13 cellular contexts compared by ENCODE assay signal in genomic region chr2:239443666-239444567, GRCh38. TPM values are rescaled to one million over a fixed set of nuclear protein-coding genes. Genes with fewer than 3 reads are reported as not detected.
DNase-seq lines count a peak whose midpoint lies in the region; ATAC-seq and TF ChIP-seq lines count a peak whose summit lies in the region.
"Had no signal": no experiment of that assay in that cellular context is flagged by ENCODE, and none has a peak within 500 bp of the region (broad histone marks: within the 10 kb centered on the region; RNA-seq: fewer than 3 reads in every experiment).

No MANE protein-coding gene starts in this region.

- no peak for DNase-seq in HCT116 (ENCODE audit: low read depth, low spot score)
- DNase-seq in amniotic epithelial cell (ENCODE audit: low read depth): peak; percentile 55
- DNase-seq in iris pigment epithelial cell (ENCODE audit: low read depth): peak; percentile 11
- DNase-seq in superior temporal gyrus (ENCODE audit: extremely low spot score): peak; percentile 73
- no peak for DNase-seq in mesendoderm
- no peak for DNase-seq in NCI-H2171 treated with DMSO at 0.1 percent for 48 hours (lab: John Stamatoyannopoulos, UW)
- DNase-seq in cerebellar cortex (ENCODE audit: low spot score): no peak
- DNase-seq: activated effector memory CD4-positive, alpha-beta T cell treated with anti-CD3 and anti-CD28 coated beads, Interleukin-2, amount 50 U/mL, for 16 hours; DMS79 treated with DMSO at 0.1 percent for 48 hours; MM.1S; NCI-H510A; SJCRH30; stimulated activated naive CD8-positive, alpha-beta T cell treated with anti-CD3 and anti-CD28 coated beads, Interleukin-15, amount 100 ng/mL, for 72 hours had no signal

- RAD21 ChIA-PET in HCT116 (lab: Charles Lee; ENCODE audit: low non-redundant PET in 1 of 2, low total read pairs in 2 of 2, uncharacterized antibody in 2 of 2, unreplicated experiment in 2 of 2): no interaction called here

- no peaks in the 10 kb centered on the region for H4K20me1 ChIP-seq in HCT116 (ENCODE audit: insufficient read depth)

- TF ChIP-seq RAD21 in HCT116 (IDR thresholded peaks at IDR 0.05; ENCODE audit: low read depth): no peak

- H3K79me2 ChIP-seq in HCT116 (ENCODE audit: insufficient read depth, low read length) (no peaks in the 10 kb centered on the region), mesendoderm (ENCODE audit: control insufficient read depth, insufficient read depth, low read length) (no peaks in the 10 kb centered on the region)

- H2BK5ac ChIP-seq in mesendoderm (ENCODE audit: low read length): no peak overlapping the region

- H3K18ac ChIP-seq in mesendoderm (ENCODE audit: low read length): no peak overlapping the region

- BruUV-seq in HCT116 (replicated peaks; lab: Mats Ljungman, UMichigan): no TSS peak

- H3K4me3 ChIP-seq in HCT116 (replicated peaks in 1 of 2; ENCODE audit: low read depth in 1 of 2, low read length in 2 of 2) (peak overlapping the region in 1 of 2 experiments; percentile 3; a peak in 1 of 4 replicates), mesendoderm (ENCODE audit: low read length) (no peak overlapping the region)
- H3K4me3 ChIP-seq: SJCRH30 had no signal

- CTCF ChIA-PET in HCT116 (lab: Charles Lee): no interaction called here

- H3K9ac ChIP-seq in HCT116 (ENCODE audit: low read length) (no peak overlapping the region), mesendoderm (ENCODE audit: low read length) (no peak overlapping the region)

- H3K4ac ChIP-seq in mesendoderm (ENCODE audit: low read depth, low read length): no peak overlapping the region

- no CpG with 5 or more reads among the region's 14 CpGs for WGBS in mesendoderm (ENCODE audit: extremely low coverage, insufficient coverage, low lambda C conversion rate)

- H3K4me1 ChIP-seq in HCT116 (ENCODE audit: control insufficient read depth in 1 of 2, insufficient read depth in 2 of 2, low read length in 2 of 2): peaks cover 4 to 24% of the 10 kb centered on the region in 2 experiments; a peak in 3 of 4 replicates
- no peaks in the 10 kb centered on the region for H3K4me1 ChIP-seq in mesendoderm (ENCODE audit: control insufficient read depth, low read depth, low read length)

- POLR2A ChIA-PET in HCT116 (lab: Charles Lee): no interaction called here

- TF ChIP-seq CTCF in HCT116 (IDR thresholded peaks at IDR 0.05 in 2 of 3, conservative IDR thresholded peaks at IDR 0.05 in 1 of 3; ENCODE audit: borderline replicate concordance in 1 of 3, insufficient read depth in 1 of 3, low read depth in 2 of 3, low read length in 2 of 3): no peak

- H3K36me3 ChIP-seq in HCT116 (ENCODE audit: control insufficient read depth in 1 of 2, insufficient read depth in 2 of 2, low read length in 2 of 2) (no peaks in the 10 kb centered on the region), mesendoderm (ENCODE audit: control insufficient read depth, insufficient read depth, low read length) (no peaks in the 10 kb centered on the region)
- H3K36me3 ChIP-seq: SJCRH30 had no signal

- H2BK15ac ChIP-seq in mesendoderm (replicated peaks; ENCODE audit: low read depth): no peak overlapping the region

- no peak for TF ChIP-seq POLR2A in HCT116 (IDR thresholded peaks at IDR 0.05; ENCODE audit: borderline replicate concordance, extremely low read depth, insufficient read depth, insufficient read length)

- no peak overlapping the region for H3K23ac ChIP-seq in mesendoderm (ENCODE audit: low read length)

- H4K8ac ChIP-seq in mesendoderm (ENCODE audit: low read depth, low read length): no peak overlapping the region

- H3K56ac ChIP-seq in mesendoderm (ENCODE audit: low read length): no peak overlapping the region

- H3K4me2 ChIP-seq in HCT116 (ENCODE audit: low read length) (peak overlapping the region; percentile 52), mesendoderm (ENCODE audit: low read length) (no peak overlapping the region)

- H3K9me2 ChIP-seq in HCT116 (ENCODE audit: insufficient read depth): no peaks in the 10 kb centered on the region

- peaks cover 0 to 7% of the 10 kb centered on the region in 2 experiments; a peak in 1 of 4 replicates for H3K9me3 ChIP-seq in HCT116 (ENCODE audit: control insufficient read depth in 1 of 2, insufficient read depth in 1 of 2, low read depth in 1 of 2, low read length in 2 of 2)

- intact Hi-C loops in HCT116 (cut with micrococcal nuclease): no loop called here

- peak; percentile 80 for ATAC-seq in HCT116
- ATAC-seq: stimulated activated naive CD8-positive, alpha-beta T cell treated with anti-CD3 and anti-CD28 coated beads, Interleukin-15, amount 100 ng/mL, for 72 hours had no signal

- H3K79me1 ChIP-seq in mesendoderm (ENCODE audit: low read length): no peaks in the 10 kb centered on the region

- no peak overlapping the region for H2AK5ac ChIP-seq in mesendoderm (ENCODE audit: low read length)

- no peak overlapping the region for H2BK120ac ChIP-seq in mesendoderm (ENCODE audit: low read depth, low read length)

- peak overlapping the region; percentile 80 for H2AFZ ChIP-seq in HCT116 (ENCODE audit: low read depth, low read length, poor library complexity, severe bottlenecking)

- H3K27me3 ChIP-seq in HCT116 (ENCODE audit: insufficient read depth, low read length) (no peaks in the 10 kb centered on the region), mesendoderm (ENCODE audit: insufficient read depth, low read length, poor library complexity) (no peaks in the 10 kb centered on the region)

- no peak overlapping the region for H3K27ac ChIP-seq in HCT116 (ENCODE audit: low read depth, low read length)
- no peak overlapping the region for H3K27ac ChIP-seq in mesendoderm (ENCODE audit: low read depth, low read length)
- H3K27ac ChIP-seq: SJCRH30 had no signal

- H4K5ac ChIP-seq in mesendoderm (ENCODE audit: low read length): no peak overlapping the region

TF ChIP-seq in HCT116, 20 proteins besides CTCF, POLR2A, EP300 and RAD21:
- TF ChIP-seq JUND (IDR thresholded peaks at IDR 0.05) (peak; percentile 78), SP1 (IDR thresholded peaks at IDR 0.05; ENCODE audit: low read depth) (peak; percentile 78), CBX3 (IDR thresholded peaks at IDR 0.05; ENCODE audit: low read depth) (peak; percentile 86), SIN3A (IDR thresholded peaks at IDR 0.05; ENCODE audit: low read depth) (peak; percentile 74), ZBTB33 (IDR thresholded peaks at IDR 0.05; ENCODE audit: extremely low read depth, insufficient replicate concordance, low read length) (no peak), FOSL1 (IDR thresholded peaks at IDR 0.05; ENCODE audit: low read depth) (peak; percentile 74), YY1 (IDR thresholded peaks at IDR 0.05; ENCODE audit: extremely low read depth, insufficient replicate concordance, low read depth, low read length) (no peak)
- TF ChIP-seq, protein P1, sequence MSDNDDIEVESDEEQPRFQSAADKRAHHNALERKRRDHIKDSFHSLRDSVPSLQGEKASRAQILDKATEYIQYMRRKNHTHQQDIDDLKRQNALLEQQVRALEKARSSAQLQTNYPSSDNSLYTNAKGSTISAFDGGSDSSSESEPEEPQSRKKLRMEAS (IDR thresholded peaks at IDR 0.05): peak; percentile 91

RNA-seq across cellular contexts. Expression of gene HDAC4, which starts 43.1 kb away (rescaled TPM):
- 47.6 TPM for total RNA-seq in HCT116 (2021; ENCODE audit: unreplicated experiment)
- 11.0 and 13.8 TPM in 2 replicates for polyA plus RNA-seq in HCT116 (2012)
- polyA plus RNA-seq in mesendoderm (2013, experiment 1 of 2): 14.4 TPM
- 12.7 TPM for polyA plus RNA-seq in mesendoderm (2013, experiment 2 of 2)

Comparison
In these comparisons a context has a peak if more than half of its experiments do, and no peak if none do; other contexts are left out.
1. DNase-seq: peak in amniotic epithelial cell (single experiment), iris pigment epithelial cell (single experiment) and superior temporal gyrus (single experiment); none in HCT116 (single experiment), mesendoderm (single experiment), NCI-H2171 treated with DMSO at 0.1 percent for 48 hours (single experiment) and cerebellar cortex (single experiment).